Comparison of ENCODE assay signal across 8 cellular contexts in the genomic region with DNA sequence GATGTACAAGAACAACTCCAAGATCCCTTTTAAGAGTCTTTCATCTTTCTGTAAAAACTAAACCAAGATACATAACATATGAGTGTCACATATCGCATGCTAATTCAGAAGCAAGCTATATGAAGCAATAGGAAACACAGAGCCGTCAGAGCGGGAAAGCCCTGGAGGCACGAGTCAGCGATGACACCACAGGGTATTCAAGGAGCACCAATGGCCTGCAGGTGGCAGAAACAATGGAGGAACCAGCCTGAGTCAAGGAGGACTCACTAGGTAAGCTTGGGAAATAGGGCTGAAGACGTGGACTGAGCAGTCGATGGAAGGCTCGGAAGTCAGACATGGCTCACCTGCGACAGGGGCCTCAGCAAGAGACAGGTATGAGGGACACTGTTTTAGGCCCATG.
A peak's percentile ranks its signal among the peaks of the same experiment; 100 is the strongest.
DNase-seq lines count a peak whose midpoint lies in the region; ATAC-seq, FAIRE-seq and TF ChIP-seq lines count a peak whose summit lies in the region.

No MANE protein-coding gene starts in this region.

- POLR2A ChIA-PET in A549 (lab: Yijun Ruan, JAX), result interaction anchor here (1.1 kb wide), 1 partner anchor 278 kb away, joined by 4 read pairs; the partner anchor contains the start of genes CDNF, HSPA14 and MSANTD7

- H3K4me3 ChIP-seq in A549 (no peak overlapping the region), HL-60 (replicated peaks; ENCODE audit: insufficient read depth, low read length) (no peak overlapping the region)

- DNase-seq in A549 (ENCODE audit: low read depth in 1 of 2, low spot score in 1 of 2) (peak; percentile 48 to 78), HL-60 (ENCODE audit: low read depth in 1 of 2, low spot score in 1 of 2) (peak; percentile 56 to 83), endothelial cell (ENCODE audit: low spot score) (peak; percentile 41), KG1 (lab: John Stamatoyannopoulos, UW) (no peak), NCI-H510A (lab: John Stamatoyannopoulos, UW) (no peak), posterior vena cava (ENCODE audit: low spot score) (no peak)
- DNase-seq in activated CD4-positive, CD25-positive, alpha-beta regulatory T cell treated with anti-CD3 and anti-CD28 coated beads, Interleukin-2, amount 50 U/mL, for 16 hours (ENCODE audit: low read depth, low spot score), result peak; percentile 48
- peak; percentile 56 to 71 (median 59) for DNase-seq in stimulated activated CD4-positive, alpha-beta T cell treated with anti-CD3 and anti-CD28 coated beads, Interleukin-12 subunit alpha, Interleukin-12 subunit beta, amount 100 ng/mL, for 48 hours (ENCODE audit: low read depth in 2 of 3, low spot score in 1 of 3)

- H3K27me3 Mint-ChIP-seq in endothelial cell (ENCODE audit: unreplicated experiment), result peaks cover 11% of the 10 kb centered on the region

- H3K4me2 ChIP-seq in A549, result peak overlapping the region; percentile 10; the same call in 1 of the 3 replicates

- no peak for TF ChIP-seq RAD21 in A549 (conservative IDR thresholded peaks at IDR 0.05 in 1 of 2, IDR thresholded peaks at IDR 0.05 in 1 of 2)

- H3K27me3 ChIP-seq in HL-60 (ENCODE audit: insufficient read depth, poor library complexity, severe bottlenecking), result no peaks in the 10 kb centered on the region

- H3K27ac ChIP-seq in A549 (peak overlapping the region in 1 of 2 experiments; percentile 9; a peak in 3 of 6 replicates), HL-60 (replicated peaks) (peak overlapping the region; percentile 55)

- TF ChIP-seq EP300 in A549 (IDR thresholded peaks at IDR 0.05), result no peak

- H3K27ac Mint-ChIP-seq in endothelial cell (ENCODE audit: unreplicated experiment), result peak overlapping the region; percentile 76

- peak; percentile 66 to 71; a peak in 5 of 6 replicates for ATAC-seq in A549

- FAIRE-seq in A549 (lab: Jason Lieb, UNC), result no peak

- 76% methylated on average over 9 of the region's 9 CpGs for WGBS in A549 (ENCODE audit: missing lambda C conversion rate)

- H3K9me3 ChIP-seq in A549, result no peaks in the 10 kb centered on the region

- peaks cover 30% of the 10 kb centered on the region for H3K36me3 Mint-ChIP-seq in endothelial cell (ENCODE audit: low read depth, unreplicated experiment)

- peak overlapping the region; percentile 19 for H3K4me3 Mint-ChIP-seq in endothelial cell (ENCODE audit: unreplicated experiment)

- H3K4me1 ChIP-seq in A549, result peaks cover 95% of the 10 kb centered on the region

- TF ChIP-seq CTCF in A549 (IDR thresholded peaks at IDR 0.05) (no peak), HL-60 (IDR thresholded peaks at IDR 0.05; ENCODE audit: insufficient read depth, low read length) (peak; percentile 27), endothelial cell (IDR thresholded peaks at IDR 0.05; ENCODE audit: unreplicated experiment) (no peak)

- CTCF ChIA-PET in A549 (lab: Yijun Ruan, JAX), result interaction anchor here (1.0 to 2.6 kb wide), 3 partner anchors 11 to 263 kb away, joined by 3 to 10 read pairs (median 4); no protein-coding TSS in a partner anchor

- no peaks in the 10 kb centered on the region for H3K9me3 Mint-ChIP-seq in endothelial cell (ENCODE audit: unreplicated experiment)

- intact Hi-C loops in posterior vena cava (cut with DNase I), result no loop called here

- H3K4me1 Mint-ChIP-seq in endothelial cell (ENCODE audit: unreplicated experiment), result peaks cover 87% of the 10 kb centered on the region

- no peak for TF ChIP-seq POLR2A in A549 (IDR thresholded peaks at IDR 0.05; ENCODE audit: low read length)

TF ChIP-seq in A549, 52 proteins besides CTCF, POLR2A, EP300 and RAD21:
- no peak for TF ChIP-seq HOXA7 (CRISPR knock-in tag; IDR thresholded peaks at IDR 0.05)
- peak in 1 of 2 experiments; percentile 38; a peak in 1 of 4 replicates for TF ChIP-seq CEBPB (IDR thresholded peaks at IDR 0.05)
- TF ChIP-seq, protein P1, sequence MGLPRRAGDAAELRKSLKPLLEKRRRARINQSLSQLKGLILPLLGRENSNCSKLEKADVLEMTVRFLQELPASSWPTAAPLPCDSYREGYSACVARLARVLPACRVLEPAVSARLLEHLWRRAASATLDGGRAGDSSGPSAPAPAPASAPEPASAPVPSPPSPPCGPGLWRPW (IDR thresholded peaks at IDR 0.05), result no peak
- no peak for TF ChIP-seq CHD2 (IDR thresholded peaks at IDR 0.05; ENCODE audit: low read length, partially characterized antibody)
- TF ChIP-seq USF2 (IDR thresholded peaks at IDR 0.05), result no peak
- TF ChIP-seq RCOR1 (IDR thresholded peaks at IDR 0.05; ENCODE audit: low read depth, low read length), result no peak
- no peak for TF ChIP-seq FOSL2 (IDR thresholded peaks at IDR 0.05)
- TF ChIP-seq FOSL2 (CRISPR knock-in tag; IDR thresholded peaks at IDR 0.05), result peak; percentile 68; the same call in 1 of the 2 replicates
- TF ChIP-seq FOSB (CRISPR knock-in tag; IDR thresholded peaks at IDR 0.05), result no peak
- TF ChIP-seq, protein P2, sequence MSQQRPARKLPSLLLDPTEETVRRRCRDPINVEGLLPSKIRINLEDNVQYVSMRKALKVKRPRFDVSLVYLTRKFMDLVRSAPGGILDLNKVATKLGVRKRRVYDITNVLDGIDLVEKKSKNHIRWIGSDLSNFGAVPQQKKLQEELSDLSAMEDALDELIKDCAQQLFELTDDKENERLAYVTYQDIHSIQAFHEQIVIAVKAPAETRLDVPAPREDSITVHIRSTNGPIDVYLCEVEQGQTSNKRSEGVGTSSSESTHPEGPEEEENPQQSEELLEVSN (IDR thresholded peaks at IDR 0.05; ENCODE audit: borderline replicate concordance, low read depth), result no peak

Comparison
In these comparisons a context has a peak if more than half of its experiments do, and no peak if none do; other contexts are left out.
1. DNase-seq: peak in A549 (2 of 2), HL-60 (2 of 2), activated CD4-positive, CD25-positive, alpha-beta regulatory T cell treated with anti-CD3 and anti-CD28 coated beads, Interleukin-2, amount 50 U/mL, for 16 hours (single experiment), endothelial cell (single experiment) and stimulated activated CD4-positive, alpha-beta T cell treated with anti-CD3 and anti-CD28 coated beads, Interleukin-12 subunit alpha, Interleukin-12 subunit beta, amount 100 ng/mL, for 48 hours (3 of 3); none in KG1 (single experiment), NCI-H510A (single experiment) and posterior vena cava (single experiment).